In the genomic region with DNA sequence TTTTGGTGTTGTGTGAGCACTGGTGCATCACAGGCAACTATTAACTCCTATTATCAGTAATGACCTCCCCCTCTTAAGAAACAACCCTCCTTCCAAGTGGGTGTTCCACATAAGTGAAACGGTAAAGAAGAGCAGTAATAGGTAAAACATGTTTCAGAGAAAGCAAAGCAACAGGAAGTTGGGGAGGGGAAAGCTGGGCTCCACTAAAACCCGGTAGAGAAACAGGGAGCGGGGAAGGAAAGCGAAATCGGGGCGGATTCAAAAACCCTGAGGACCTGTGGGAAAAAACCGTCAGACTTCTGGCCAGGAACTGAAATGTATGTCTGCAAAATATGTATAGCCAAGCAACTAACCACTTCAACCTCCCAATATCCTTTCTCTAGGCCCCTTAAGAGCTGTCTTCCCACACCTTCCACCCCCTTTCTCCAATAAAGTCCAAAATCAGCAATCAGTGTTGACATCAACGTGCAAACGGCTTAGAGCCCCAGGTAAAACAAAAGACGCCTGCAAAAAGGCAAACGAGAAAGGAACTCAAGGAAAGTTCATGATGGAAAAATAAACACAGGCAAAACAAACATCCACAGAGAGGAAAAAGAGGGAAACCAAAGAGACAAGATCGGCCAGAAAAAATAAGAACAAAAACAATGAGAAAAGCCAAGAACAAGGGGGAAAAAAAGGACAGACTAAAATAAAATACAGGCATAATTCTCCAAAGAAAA, we compare ENCODE assay signal across 14 cellular contexts. TPM values are rescaled to one million over a fixed set of nuclear protein-coding genes. Genes with fewer than 3 reads are reported as not detected.
DNase-seq lines count a peak whose midpoint lies in the region; TF ChIP-seq lines count a peak whose summit lies in the region.
"Had no signal": no experiment of that assay in that cellular context is flagged by ENCODE, and none has a peak within 500 bp of the region (broad histone marks: within the 10 kb centered on the region; RNA-seq: fewer than 3 reads in every experiment).

No MANE protein-coding gene starts in this region.

- DNase-seq in H7 (peak; percentile 21), NCI-H510A (lab: John Stamatoyannopoulos, UW) (peak; percentile 16), epithelial cell of esophagus (ENCODE audit: low read depth) (peak; percentile 5), osteocyte (ENCODE audit: extremely low spot score, unreplicated experiment) (no peak), posterior vena cava (ENCODE audit: low spot score) (no peak), superior temporal gyrus (ENCODE audit: extremely low spot score) (no peak)
- no peak for DNase-seq in activated naive CD4-positive, alpha-beta T cell treated with Interleukin-2 at 50 U/mL for 16 hours
- DNase-seq in NK-92 treated with Interleukin-12 subunit alpha and Interleukin-12 subunit beta, amount 100 ng/mL, for 24 hours (lab: John Stamatoyannopoulos, UW): no peak
- DNase-seq: activated B cell treated with CpG ODN at 0.5 μM for 24 hours; activated naive CD4-positive, alpha-beta T cell treated with anti-CD3 and anti-CD28 coated beads for 36 hours; NCI-H345; right cardiac atrium; stimulated activated CD8-positive, alpha-beta memory T cell treated with anti-CD3 and anti-CD28 coated beads, Interleukin-4, amount 100 ng/mL, for 48 hours; transverse colon had no signal

- no peaks in the 10 kb centered on the region for H3K9me3 Mint-ChIP-seq in osteocyte (ENCODE audit: unreplicated experiment)
- H3K9me3 Mint-ChIP-seq: activated B cell treated with CpG ODN at 0.5 μM for 24 hours had no signal

- intact Hi-C loops in posterior vena cava (cut with DNase I): no loop called here

- H3K27ac Mint-ChIP-seq in osteocyte (ENCODE audit: unreplicated experiment): peak overlapping the region; percentile 90
- H3K27ac Mint-ChIP-seq: activated B cell treated with CpG ODN at 0.5 μM for 24 hours; activated naive CD4-positive, alpha-beta T cell treated with anti-CD3 and anti-CD28 coated beads for 36 hours had no signal

- H3K27me3 ChIP-seq in H7 (ENCODE audit: control insufficient read depth, insufficient read depth, low read length): no peaks in the 10 kb centered on the region
- H3K27me3 ChIP-seq: transverse colon had no signal

- peaks cover 51% of the 10 kb centered on the region for H3K4me1 Mint-ChIP-seq in osteocyte (ENCODE audit: unreplicated experiment)

- no peak overlapping the region for H3K4me3 ChIP-seq in H7 (ENCODE audit: insufficient read depth, low read depth, low read length)
- H3K4me3 ChIP-seq in epithelial cell of esophagus (ENCODE audit: low read length): no peak overlapping the region
- H3K4me3 ChIP-seq: transverse colon had no signal

- H3K27me3 Mint-ChIP-seq in osteocyte (ENCODE audit: unreplicated experiment): no peaks in the 10 kb centered on the region

- peaks cover 23% of the 10 kb centered on the region for H3K36me3 Mint-ChIP-seq in osteocyte (ENCODE audit: unreplicated experiment)

- peak overlapping the region; percentile 5 for H3K4me3 Mint-ChIP-seq in osteocyte (ENCODE audit: unreplicated experiment)
- H3K4me3 Mint-ChIP-seq: activated B cell treated with CpG ODN at 0.5 μM for 24 hours; activated naive CD4-positive, alpha-beta T cell treated with anti-CD3 and anti-CD28 coated beads for 36 hours had no signal

- TF ChIP-seq CTCF in epithelial cell of esophagus (IDR thresholded peaks at IDR 0.05; ENCODE audit: insufficient read depth, low read depth, low read length, missing control alignments) (no peak), osteocyte (IDR thresholded peaks at IDR 0.05) (no peak)

- H3K36me3 ChIP-seq in H7 (replicated peaks; ENCODE audit: control insufficient read depth, insufficient read depth, low read length): no peaks in the 10 kb centered on the region
- H3K36me3 ChIP-seq: transverse colon had no signal

RNA-seq across cellular contexts. Expression of gene SIX1, which starts 32.8 kb away (rescaled TPM):
- total RNA-seq in H7 (2014; rRNA removed; shearing (Covaris generic)): 0.07 TPM in 1 of 2 replicates, not detected in the other
- total RNA-seq in osteocyte (339 and 340 TPM in 2 replicates), posterior vena cava (1 to 10 TPM; 4.3 TPM)
- total RNA-seq: activated B cell treated with CpG ODN at 0.5 μM for 24 hours; activated naive CD4-positive, alpha-beta T cell treated with anti-CD3 and anti-CD28 coated beads for 36 hours; right cardiac atrium had no signal

Comparison
In these comparisons a context has a peak if more than half of its experiments do, and no peak if none do; other contexts are left out.
1. DNase-seq: peak in H7 (single experiment), NCI-H510A (single experiment) and epithelial cell of esophagus (single experiment); none in osteocyte (single experiment), posterior vena cava (single experiment), activated naive CD4-positive, alpha-beta T cell treated with Interleukin-2 at 50 U/mL for 16 hours (single experiment), NK-92 treated with Interleukin-12 subunit alpha and Interleukin-12 subunit beta, amount 100 ng/mL, for 24 hours (single experiment) and superior temporal gyrus (single experiment).
2. RNA of gene SIX1, which starts 32.8 kb away (total RNA-seq): 339 to 340 TPM in osteocyte; 4.3 TPM in posterior vena cava and 0.07 TPM in H7; every median in the first group is over 10 times any median in the second.